1 cellular context compared by ENCODE assay signal in genomic region chr2:181457741-181458425, GRCh38.
TF ChIP-seq lines count a peak whose summit lies in the region.

No MANE protein-coding gene starts in this region.

TF ChIP-seq in HEK293, 187 proteins besides CTCF, POLR2A, EP300 and RAD21 (continued from another document):
- TF ChIP-seq ZBTB26 (tag by site-specific recombination; optimal IDR thresholded peaks at IDR 0.05) (no peak), ZNF404 (tag by site-specific recombination; IDR thresholded peaks at IDR 0.05) (no peak), ZFP3 (tag by site-specific recombination; IDR thresholded peaks at IDR 0.05; ENCODE audit: low read depth) (no peak), ZNF398 (tag by site-specific recombination; IDR thresholded peaks at IDR 0.05) (peak; percentile 50), GFI1B (tag by site-specific recombination; IDR thresholded peaks at IDR 0.05) (no peak), ZNF362 (tag by site-specific recombination; IDR thresholded peaks at IDR 0.05) (no peak), ZFP37 (tag by site-specific recombination; IDR thresholded peaks at IDR 0.05) (no peak), ZNF239 (tag by site-specific recombination; IDR thresholded peaks at IDR 0.05) (no peak), EGR2 (tag by site-specific recombination; IDR thresholded peaks at IDR 0.05; ENCODE audit: low read depth) (peak; percentile 92), ZFP69B (tag by site-specific recombination; IDR thresholded peaks at IDR 0.05) (peak; percentile 76), ZBTB17 (tag by site-specific recombination; IDR thresholded peaks at IDR 0.05) (peak; percentile 55), PRDM10 (tag by site-specific recombination; IDR thresholded peaks at IDR 0.05) (0 out of 2 replicates have a peak, but pooled peaks have one; percentile 6), ZBTB10 (tag by site-specific recombination; IDR thresholded peaks at IDR 0.05) (no peak), ATF2 (tag by site-specific recombination; IDR thresholded peaks at IDR 0.05; ENCODE audit: low read depth) (no peak), ZNF501 (tag by site-specific recombination; IDR thresholded peaks at IDR 0.05) (peak; percentile 23; the same call in 1 of the 2 replicates), ZNF280C (tag by site-specific recombination; IDR thresholded peaks at IDR 0.05) (no peak), KLF16 (tag by site-specific recombination; IDR thresholded peaks at IDR 0.05) (no peak; the same call in 1 of the 2 replicates), ZNF561 (tag by site-specific recombination; IDR thresholded peaks at IDR 0.05; ENCODE audit: borderline replicate concordance) (no peak), MEIS1 (CRISPR knock-in tag; IDR thresholded peaks at IDR 0.05; ENCODE audit: borderline replicate concordance) (no peak), ZBTB20 (tag by site-specific recombination; IDR thresholded peaks at IDR 0.05) (peak; percentile 72), GLIS2 (tag by site-specific recombination; IDR thresholded peaks at IDR 0.05) (peak; percentile 10; the same call in 1 of the 2 replicates), ZFHX2 (tag by site-specific recombination; conservative IDR thresholded peaks at IDR 0.05) (peak; percentile 97), ZBTB1 (tag by site-specific recombination; IDR thresholded peaks at IDR 0.05) (no peak), ZNF112 (tag by site-specific recombination; IDR thresholded peaks at IDR 0.05) (no peak), ZNF335 (tag by site-specific recombination; conservative IDR thresholded peaks at IDR 0.05) (peak; percentile 88), ZNF600 (tag by site-specific recombination; IDR thresholded peaks at IDR 0.05) (peak; percentile 67; the same call in 1 of the 2 replicates), ZNF169 (tag by site-specific recombination; IDR thresholded peaks at IDR 0.05) (no peak), ZNF223 (tag by site-specific recombination; IDR thresholded peaks at IDR 0.05) (no peak), ZNF16 (tag by site-specific recombination; IDR thresholded peaks at IDR 0.05; ENCODE audit: low read depth) (no peak), ZNF514 (tag by site-specific recombination; IDR thresholded peaks at IDR 0.05) (no peak), ZNF623 (tag by site-specific recombination; IDR thresholded peaks at IDR 0.05) (no peak), KLF1 (tag by site-specific recombination; IDR thresholded peaks at IDR 0.05) (no peak), ZNF677 (tag by site-specific recombination; IDR thresholded peaks at IDR 0.05) (no peak), ZNF341 (tag by site-specific recombination; IDR thresholded peaks at IDR 0.05; ENCODE audit: low read depth) (peak; percentile 38; the same call in 1 of the 2 replicates), HOXA7 (CRISPR knock-in tag; IDR thresholded peaks at IDR 0.05; ENCODE audit: borderline replicate concordance) (no peak), ZNF37A (tag by site-specific recombination; IDR thresholded peaks at IDR 0.05) (no peak), ZNF624 (tag by site-specific recombination; IDR thresholded peaks at IDR 0.05) (no peak), KLF8 (tag by site-specific recombination; IDR thresholded peaks at IDR 0.05) (peak; percentile 56; the same call in 1 of the 2 replicates), ZNF837 (tag by site-specific recombination; IDR thresholded peaks at IDR 0.05) (no peak), ZNF23 (tag by site-specific recombination; IDR thresholded peaks at IDR 0.05; ENCODE audit: borderline replicate concordance) (no peak), KLF9 (tag by site-specific recombination; IDR thresholded peaks at IDR 0.05; ENCODE audit: low read depth) (peak; percentile 51; the same call in 1 of the 2 replicates), ZIC2 (tag by site-specific recombination; IDR thresholded peaks at IDR 0.05) (peak; percentile 78), REPIN1 (tag by site-specific recombination; IDR thresholded peaks at IDR 0.05; ENCODE audit: low read depth) (no peak), ZNF302 (tag by site-specific recombination; IDR thresholded peaks at IDR 0.05; ENCODE audit: low read depth) (no peak), ZNF692 (tag by site-specific recombination; IDR thresholded peaks at IDR 0.05) (peak; percentile 80), PRDM1 (tag by site-specific recombination; IDR thresholded peaks at IDR 0.05) (peak; percentile 44; the same call in 1 of the 2 replicates)
TF ChIP-seq in HEK293: peak in this region for 19.
